35 cellular contexts compared by ENCODE assay signal in genomic region chr16:63410594-63410993, GRCh38.
"Had no signal": no experiment of that assay in that cellular context is flagged by ENCODE, and none has a peak within 500 bp of the region (broad histone marks: within the 10 kb centered on the region; RNA-seq: fewer than 3 reads in every experiment).

No MANE protein-coding gene starts in this region.

- H3K27me3 ChIP-seq: MG63 had no signal

- H3K4me3 ChIP-seq: MG63 had no signal

- DNase-seq: Kasumi-1, MG63, MM.1S, MV-4-11, NCI-H1048, NCI-H1092, NCI-H1092 treated with DMSO at 0.1 percent for 48 hours, NCI-H1105, NCI-H1105 treated with DMSO at 0.1 percent for 48 hours, NCI-H1417, NCI-H1417 treated with DMSO at 0.1 percent for 48 hours, NCI-H1436, NCI-H1436 treated with DMSO at 0.1 percent for 48 hours, NCI-H146, NCI-H1694, NCI-H1694 treated with DMSO at 0.1 percent for 48 hours, NCI-H187, NCI-H187 treated with DMSO at 0.1 percent for 48 hours, NCI-H1930, NCI-H2029, NCI-H2029 treated with DMSO at 0.1 percent for 48 hours, NCI-H2081, NCI-H2081 treated with DMSO at 0.1 percent for 48 hours, NCI-H2107, NCI-H2171, NCI-H2171 treated with DMSO at 0.1 percent for 48 hours, NCI-H226, NCI-H345, NCI-H446, NCI-H446 treated with DMSO at 0.1 percent for 48 hours, NCI-H510A, NCI-H510A treated with DMSO at 0.1 percent for 48 hours, NCI-H524, NCI-H524 treated with DMSO at 0.1 percent for 48 hours, NCI-H526 had no signal

- H3K9me3 ChIP-seq: MG63 had no signal

- H3K36me3 ChIP-seq: MG63 had no signal
